Comparison of ENCODE assay signal across 21 cellular contexts in the genomic region with DNA sequence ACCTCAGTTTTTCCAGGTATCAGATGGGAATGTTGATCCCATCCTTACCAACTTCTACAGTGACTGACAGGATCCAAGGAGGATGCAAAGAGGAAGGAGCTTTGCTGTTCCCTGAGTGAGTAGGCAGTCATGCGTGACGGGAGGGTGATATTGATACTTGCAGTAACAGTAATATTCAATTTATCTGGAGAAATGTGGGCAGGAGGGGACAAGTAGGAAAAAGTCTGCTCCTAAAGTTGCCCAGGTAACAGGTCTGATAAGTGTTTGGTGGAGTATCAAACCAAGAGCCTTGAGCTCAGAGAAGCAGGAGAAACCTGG.
"Had no signal": no experiment of that assay in that cellular context is flagged by ENCODE, and none has a peak within 500 bp of the region (broad histone marks: within the 10 kb centered on the region; RNA-seq: fewer than 3 reads in every experiment).

No MANE protein-coding gene starts in this region.

- H3K4me3 ChIP-seq: dorsolateral prefrontal cortex, ovary, sigmoid colon, spleen, tibial nerve had no signal

- H3K9me3 ChIP-seq: ovary, sigmoid colon, spleen, tibial nerve had no signal

- DNase-seq: activated CD4-positive, alpha-beta memory T cell treated with anti-CD3 and anti-CD28 coated beads for 36 hours; activated CD4-positive, alpha-beta T cell treated with anti-CD3 and anti-CD28 coated beads for 36 hours; activated effector memory CD4-positive, alpha-beta T cell treated with Interleukin-2 at 50 U/mL for 16 hours; activated naive CD4-positive, alpha-beta T cell treated with anti-CD3 and anti-CD28 coated beads, Interleukin-2, amount 10 ng/mL, durations not matched to agents 7 days and 5 days; activated naive CD8-positive, alpha-beta T cell treated with anti-CD3 and anti-CD28 coated beads, Interleukin-2, amount 50 U/mL, for 24 hours; activated T-cell treated with anti-CD3 and anti-CD28 coated beads, Interleukin-2, amount 50 U/mL, for 24 hours; anterior cingulate cortex; central memory CD4-positive, alpha-beta T cell; dorsolateral prefrontal cortex; endodermal cell; foreskin keratinocyte; glutamatergic neuron; ovary; stimulated activated naive B cell treated with anti-CD40 and anti-IgM and Interleukin-4, amounts not matched to agents 10 μg/mL and 1 μg/mL and 100 μg/mL, for 72 hours had no signal

- H3K27me3 ChIP-seq: ovary, sigmoid colon, tibial nerve had no signal

- H3K36me3 ChIP-seq: ovary, sigmoid colon, spleen, tibial nerve had no signal

- H3K36me3 Mint-ChIP-seq: activated CD4-positive, alpha-beta memory T cell treated with anti-CD3 and anti-CD28 coated beads for 36 hours; activated naive CD4-positive, alpha-beta T cell treated with anti-CD3 and anti-CD28 coated beads, Interleukin-2, amount 10 ng/mL, durations not matched to agents 7 days and 5 days; brain; stimulated activated naive B cell treated with anti-CD40 and anti-IgM and Interleukin-4, amounts not matched to agents 10 μg/mL and 1 μg/mL and 100 μg/mL, for 72 hours; WTC11 had no signal

- H3K9me3 Mint-ChIP-seq: activated CD4-positive, alpha-beta memory T cell treated with anti-CD3 and anti-CD28 coated beads for 36 hours; activated naive CD4-positive, alpha-beta T cell treated with anti-CD3 and anti-CD28 coated beads, Interleukin-2, amount 10 ng/mL, durations not matched to agents 7 days and 5 days; activated naive CD8-positive, alpha-beta T cell treated with anti-CD3 and anti-CD28 coated beads, Interleukin-2, amount 50 U/mL, for 24 hours; activated T-cell treated with anti-CD3 and anti-CD28 coated beads, Interleukin-2, amount 50 U/mL, for 24 hours; endodermal cell; stimulated activated naive B cell treated with anti-CD40 and anti-IgM and Interleukin-4, amounts not matched to agents 10 μg/mL and 1 μg/mL and 100 μg/mL, for 72 hours; WTC11 had no signal

- ATAC-seq: activated CD4-positive, alpha-beta T cell treated with anti-CD3 and anti-CD28 coated beads for 36 hours; activated naive CD8-positive, alpha-beta T cell treated with anti-CD3 and anti-CD28 coated beads, Interleukin-2, amount 50 U/mL, for 24 hours; foreskin keratinocyte; left lobe of liver; stimulated activated naive B cell treated with anti-CD40 and anti-IgM and Interleukin-4, amounts not matched to agents 10 μg/mL and 1 μg/mL and 100 μg/mL, for 72 hours; WTC11 had no signal

- H3K4me3 Mint-ChIP-seq: activated CD4-positive, alpha-beta memory T cell treated with anti-CD3 and anti-CD28 coated beads for 36 hours; activated CD4-positive, alpha-beta T cell treated with anti-CD3 and anti-CD28 coated beads for 36 hours; activated naive CD4-positive, alpha-beta T cell treated with anti-CD3 and anti-CD28 coated beads, Interleukin-2, amount 10 ng/mL, durations not matched to agents 7 days and 5 days; activated naive CD8-positive, alpha-beta T cell treated with anti-CD3 and anti-CD28 coated beads, Interleukin-2, amount 50 U/mL, for 24 hours; activated T-cell treated with anti-CD3 and anti-CD28 coated beads, Interleukin-2, amount 50 U/mL, for 24 hours; endodermal cell; stimulated activated naive B cell treated with anti-CD40 and anti-IgM and Interleukin-4, amounts not matched to agents 10 μg/mL and 1 μg/mL and 100 μg/mL, for 72 hours; WTC11 had no signal

- H3K27ac Mint-ChIP-seq: activated CD4-positive, alpha-beta memory T cell treated with anti-CD3 and anti-CD28 coated beads for 36 hours; activated CD4-positive, alpha-beta T cell treated with anti-CD3 and anti-CD28 coated beads for 36 hours; activated naive CD4-positive, alpha-beta T cell treated with anti-CD3 and anti-CD28 coated beads, Interleukin-2, amount 10 ng/mL, durations not matched to agents 7 days and 5 days; activated naive CD8-positive, alpha-beta T cell treated with anti-CD3 and anti-CD28 coated beads, Interleukin-2, amount 50 U/mL, for 24 hours; activated T-cell treated with anti-CD3 and anti-CD28 coated beads, Interleukin-2, amount 50 U/mL, for 24 hours; endodermal cell; stimulated activated naive B cell treated with anti-CD40 and anti-IgM and Interleukin-4, amounts not matched to agents 10 μg/mL and 1 μg/mL and 100 μg/mL, for 72 hours; WTC11 had no signal

- H3K27ac ChIP-seq: epithelial cell of prostate, foreskin keratinocyte, ovary, sigmoid colon, spleen, tibial nerve had no signal
